8 cellular contexts compared by ENCODE assay signal in the genomic region with DNA sequence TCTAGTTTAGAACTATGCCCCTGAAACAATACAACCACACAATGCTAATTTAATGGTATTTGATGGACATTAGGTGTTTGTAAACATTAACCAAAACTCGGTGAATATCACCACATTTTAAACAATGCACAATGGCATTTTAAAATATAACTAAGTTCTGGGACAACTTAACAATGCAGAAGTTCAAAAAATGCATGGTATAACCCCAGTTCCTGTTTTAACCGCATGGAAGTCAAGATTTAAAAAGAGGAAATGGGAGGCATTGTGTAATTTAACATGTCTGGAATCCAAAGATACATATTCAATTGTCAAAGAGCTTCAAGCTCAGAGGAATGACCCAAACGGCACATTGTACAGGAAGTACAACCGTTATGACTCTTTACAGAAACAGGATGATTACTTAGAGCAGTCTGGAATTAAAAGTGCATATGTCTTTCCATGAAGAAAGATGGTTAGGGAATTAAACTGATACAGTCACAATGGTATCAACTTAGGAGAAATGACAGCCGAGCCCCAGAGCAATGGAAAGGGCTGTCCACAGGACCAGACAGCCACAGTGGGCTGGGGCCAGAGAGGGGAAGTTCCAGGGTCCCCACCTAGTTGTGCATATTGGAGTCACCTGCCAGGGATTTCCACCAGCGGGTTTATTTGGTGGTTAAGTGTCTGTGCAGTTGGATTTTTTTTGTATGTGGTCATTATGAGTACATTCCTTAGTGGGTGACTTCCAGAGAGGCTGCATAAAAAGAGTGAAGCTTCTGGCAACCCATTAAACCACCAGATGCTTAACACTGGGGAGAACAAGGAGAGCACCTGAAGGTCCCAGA. TPM values are rescaled to one million over a fixed set of nuclear protein-coding genes. Genes with fewer than 3 reads are reported as not detected.
A peak's percentile ranks its signal among the peaks of the same experiment; 100 is the strongest.
DNase-seq lines count a peak whose midpoint lies in the region; ATAC-seq, FAIRE-seq and TF ChIP-seq lines count a peak whose summit lies in the region.

No MANE protein-coding gene starts in this region.

- no peak for TF ChIP-seq POLR2A in Peyer's patch (IDR thresholded peaks at IDR 0.05)

- H3K27ac ChIP-seq in Peyer's patch: peak overlapping the region in 3 of 4 donors; percentile 35 to 51 (median 44)
- H3K27ac ChIP-seq in psoas muscle: peak overlapping the region; percentile 36
- H3K27ac ChIP-seq in kidney (ENCODE audit: low read depth in 2 of 2, low read length in 2 of 2): peak overlapping the region in 1 of 2 donors; percentile 45

- ATAC-seq in GM18868 (IDR thresholded peaks at IDR 0.05; ENCODE audit: unreplicated experiment) (peak; percentile 41), psoas muscle (peak in 1 of 4 donors; percentile 11)

- TF ChIP-seq CTCF in Peyer's patch (IDR thresholded peaks at IDR 0.05) (no peak), endothelial cell (IDR thresholded peaks at IDR 0.05; ENCODE audit: unreplicated experiment) (no peak), psoas muscle (IDR thresholded peaks at IDR 0.05) (no peak), kidney (IDR thresholded peaks at IDR 0.05; ENCODE audit: borderline replicate concordance, extremely low read depth, insufficient read depth) (no peak)

- in situ Hi-C loops in G401 (cut with HindIII; ENCODE audit: low sequenced_read_pairs): no loop called here

- H3K9me3 ChIP-seq in Peyer's patch (no peaks in the 10 kb centered on the region), psoas muscle (no peaks in the 10 kb centered on the region), kidney (ENCODE audit: control insufficient read depth in 1 of 2, low read length in 2 of 2) (no peaks in the 10 kb centered on the region)

- H3K27me3 Mint-ChIP-seq in endothelial cell (ENCODE audit: unreplicated experiment): peaks cover 2% of the 10 kb centered on the region

- FAIRE-seq in kidney (lab: Jason Lieb, UNC): no peak

- H3K27me3 ChIP-seq in Peyer's patch (no peaks in the 10 kb centered on the region), psoas muscle (ENCODE audit: insufficient read depth in 3 of 3, low read length in 2 of 3) (no peaks in the 10 kb centered on the region)

- H3K36me3 Mint-ChIP-seq in endothelial cell (ENCODE audit: low read depth, unreplicated experiment): no peaks in the 10 kb centered on the region

- H3K4me1 ChIP-seq in Peyer's patch: peaks cover 0 to 21% (median 11%) of the 10 kb centered on the region in 4 donors
- no peaks in the 10 kb centered on the region for H3K4me1 ChIP-seq in psoas muscle
- H3K4me1 ChIP-seq in kidney (ENCODE audit: control insufficient read depth in 1 of 2, insufficient read depth in 1 of 2, low read depth in 1 of 2, low read length in 2 of 2): peaks cover 10 to 18% of the 10 kb centered on the region in 2 donors

- H3K36me3 ChIP-seq in Peyer's patch: no peaks in the 10 kb centered on the region
- no peaks in the 10 kb centered on the region for H3K36me3 ChIP-seq in psoas muscle (ENCODE audit: insufficient read depth in 1 of 2, low read depth in 1 of 2)
- no peaks in the 10 kb centered on the region for H3K36me3 ChIP-seq in kidney (ENCODE audit: control insufficient read depth in 1 of 2, insufficient read depth in 2 of 2, low read length in 2 of 2)

- H3K4me3 ChIP-seq in Peyer's patch (no peak overlapping the region), psoas muscle (no peak overlapping the region), kidney (ENCODE audit: low read length in 2 of 2) (no peak overlapping the region)

- DNase-seq in Peyer's patch (no peak), endothelial cell (ENCODE audit: low spot score) (no peak), psoas muscle (peak in 1 of 2 donors; percentile 47), G401 (ENCODE audit: low spot score) (no peak), kidney (no peak), NCI-H1092 treated with DMSO at 0.1 percent for 48 hours (lab: John Stamatoyannopoulos, UW) (no peak), NCI-H1417 treated with DMSO at 0.1 percent for 48 hours (lab: John Stamatoyannopoulos, UW) (no peak)

- H3K4me1 Mint-ChIP-seq in endothelial cell (ENCODE audit: unreplicated experiment): peaks cover 27% of the 10 kb centered on the region

- no peak overlapping the region for H3K9ac ChIP-seq in kidney (ENCODE audit: low read length in 2 of 2)

- peak overlapping the region; percentile 92 for H3K27ac Mint-ChIP-seq in endothelial cell (ENCODE audit: unreplicated experiment)

- H3K9me3 Mint-ChIP-seq in endothelial cell (ENCODE audit: unreplicated experiment): no peaks in the 10 kb centered on the region

- peak overlapping the region; percentile 57 for H3K4me3 Mint-ChIP-seq in endothelial cell (ENCODE audit: unreplicated experiment)

- intact Hi-C loops in psoas muscle (cut with DNase I): no loop called here
- intact Hi-C loops in kidney (cut with DNase I): no loop called here

- 50 to 57% (median 51%) methylated on average over 6 of the region's 6 CpGs for WGBS in psoas muscle, 3 donors

RNA-seq across cellular contexts. Expression of a gene that starts 7.5 kb away (rescaled TPM):
- total RNA-seq in Peyer's patch (100 to 1,000 TPM in 3 of 4 donors, 10 to 100 TPM in 1; 69.3 to 495 (median 390) TPM), endothelial cell (ENCODE audit: unreplicated experiment) (223 TPM), psoas muscle (10 to 100 TPM; 49.6 to 72.1 (median 66.5) TPM), kidney (378 TPM)
- polyA plus RNA-seq in psoas muscle (100 to 1,000 TPM in 1 of 3 donors, 10 to 100 TPM in 2; 57.1 to 108 (median 69.3) TPM), kidney (ENCODE audit: insufficient read depth, low read depth, low replicate concordance) (187 TPM)
- total RNA-seq in G401 (2014; rRNA removed; shearing (Covaris generic)): 172 and 243 TPM in 2 replicates

RNA-seq across cellular contexts. Expression of a gene that starts 39.7 kb away (rescaled TPM):
- total RNA-seq in Peyer's patch: 10 to 100 TPM in 3 of 4 donors, 1 to 10 TPM in 1; 9.3 to 58.6 (median 16.4) TPM
- 21.3 TPM for total RNA-seq in endothelial cell (ENCODE audit: unreplicated experiment)
- total RNA-seq in psoas muscle: 10 to 100 TPM in 3 of 4 donors, 1 to 10 TPM in 1; 8.3 to 11.7 (median 11.0) TPM
- 1 to 10 TPM; 2.5 to 4.6 (median 2.7) TPM for polyA plus RNA-seq in psoas muscle
- total RNA-seq in G401 (2014; rRNA removed; shearing (Covaris generic)): not detected in 2 replicates
- total RNA-seq in kidney: 111 TPM
- polyA plus RNA-seq in kidney (ENCODE audit: insufficient read depth, low read depth, low replicate concordance): 9.5 TPM

RNA-seq across cellular contexts. Expression of a gene that starts 58.9 kb away (rescaled TPM):
- total RNA-seq in Peyer's patch: 10 to 100 TPM in 1 of 4 donors, 1 to 10 TPM in 2, not detected in 1; 7.8 to 10.5 (median 10.0) TPM
- 13.7 TPM for total RNA-seq in endothelial cell (ENCODE audit: unreplicated experiment)
- 10 to 100 TPM; 26.3 to 58.0 (median 32.5) TPM for total RNA-seq in psoas muscle
- 10 to 100 TPM; 20.2 to 69.2 (median 26.7) TPM for polyA plus RNA-seq in psoas muscle
- total RNA-seq in G401 (2014; rRNA removed; shearing (Covaris generic)): 48.2 and 77.4 TPM in 2 replicates
- 27.1 TPM for total RNA-seq in kidney
- 35.1 TPM for polyA plus RNA-seq in kidney (ENCODE audit: insufficient read depth, low read depth, low replicate concordance)
